Comparison of ENCODE assay signal across 2 cellular contexts in genomic region chr11:69926376-69927050, GRCh38.
TF ChIP-seq lines count a peak whose summit lies in the region.

No MANE protein-coding gene starts in this region.

TF ChIP-seq in IMR-90, 13 proteins besides CTCF, POLR2A, EP300 and RAD21:
- TF ChIP-seq NFE2L2 (IDR thresholded peaks at IDR 0.05; ENCODE audit: low read depth, low read length) (no peak), MAZ (IDR thresholded peaks at IDR 0.05; ENCODE audit: borderline replicate concordance, low read depth, low read length) (no peak), SMC3 (IDR thresholded peaks at IDR 0.05; ENCODE audit: low read depth, low read length) (no peak), MXI1 (IDR thresholded peaks at IDR 0.05; ENCODE audit: borderline replicate concordance, low read depth, low read length) (no peak), FOS (IDR thresholded peaks at IDR 0.05; ENCODE audit: low read depth, low read length) (no peak), BHLHE40 (IDR thresholded peaks at IDR 0.05; ENCODE audit: low read depth, low read length) (no peak), MAFK (IDR thresholded peaks at IDR 0.05; ENCODE audit: low read depth, low read length) (no peak), CEBPB (IDR thresholded peaks at IDR 0.05; ENCODE audit: low read depth, low read length) (no peak), RCOR1 (IDR thresholded peaks at IDR 0.05; ENCODE audit: insufficient replicate concordance, low read length) (no peak), CHD1 (IDR thresholded peaks at IDR 0.05; ENCODE audit: low read depth, low read length) (no peak), ELK1 (IDR thresholded peaks at IDR 0.05; ENCODE audit: borderline replicate concordance, low read depth, low read length) (no peak), USF2 (IDR thresholded peaks at IDR 0.05; ENCODE audit: low read depth, low read length) (no peak), RFX5 (IDR thresholded peaks at IDR 0.05; ENCODE audit: low read depth, low read length) (no peak)

TF ChIP-seq in H1, 55 proteins besides CTCF, POLR2A, EP300 and RAD21:
- no peak for TF ChIP-seq ASH2L (IDR thresholded peaks at IDR 0.05; ENCODE audit: low read length)
- TF ChIP-seq BACH1 (IDR thresholded peaks at IDR 0.05; ENCODE audit: low read length) = no peak
- no peak for TF ChIP-seq MAX (IDR thresholded peaks at IDR 0.05)
- TF ChIP-seq TEAD4 (IDR thresholded peaks at IDR 0.05; ENCODE audit: low read depth, low read length) = no peak
- no peak for TF ChIP-seq JUN (IDR thresholded peaks at IDR 0.05; ENCODE audit: low read depth, low read length)
- no peak for TF ChIP-seq YY1 (IDR thresholded peaks at IDR 0.05; ENCODE audit: low read depth, low read length)
- no peak for TF ChIP-seq GABPA (IDR thresholded peaks at IDR 0.05; ENCODE audit: borderline replicate concordance, insufficient read depth, low read length)
- no peak for TF ChIP-seq TAF1 (IDR thresholded peaks at IDR 0.05; ENCODE audit: low read depth, low read length)
- TF ChIP-seq POLR2AphosphoS5 (IDR thresholded peaks at IDR 0.05; ENCODE audit: low read depth, low read length) = no peak
- no peak for TF ChIP-seq CHD1 (IDR thresholded peaks at IDR 0.05; ENCODE audit: low read depth, low read length)
- TF ChIP-seq HDAC6 (IDR thresholded peaks at IDR 0.05; ENCODE audit: low read depth, low read length) = no peak
- TF ChIP-seq KDM5A (IDR thresholded peaks at IDR 0.05; ENCODE audit: low read length) = no peak
- no peak for TF ChIP-seq HDAC2 (IDR thresholded peaks at IDR 0.05; ENCODE audit: borderline replicate concordance in 1 of 2, low read depth in 2 of 2, low read length in 2 of 2)
- TF ChIP-seq TBP (IDR thresholded peaks at IDR 0.05; ENCODE audit: low read depth, low read length) = no peak
